19 cellular contexts compared by ENCODE assay signal in the genomic region with DNA sequence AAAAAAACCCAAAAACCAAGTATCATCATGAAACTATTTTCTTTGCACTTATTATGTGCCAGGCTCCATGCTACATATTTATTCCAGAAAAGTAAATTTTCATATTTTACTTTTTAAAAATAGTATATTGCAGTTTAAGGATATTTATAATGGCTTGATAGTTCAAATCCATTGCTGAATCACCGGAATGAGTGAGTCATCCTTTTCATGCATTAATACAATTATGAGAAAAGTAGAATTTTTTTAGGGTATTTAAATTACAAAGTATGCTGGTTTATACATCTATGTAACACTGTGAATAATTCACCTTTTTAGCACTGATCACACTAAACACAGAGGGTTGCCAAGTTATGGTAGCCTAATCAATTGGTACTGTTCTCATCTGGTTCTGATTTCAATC.
"Had no signal": no experiment of that assay in that cellular context is flagged by ENCODE, and none has a peak within 500 bp of the region (broad histone marks: within the 10 kb centered on the region; RNA-seq: fewer than 3 reads in every experiment).

No MANE protein-coding gene starts in this region.

- H3K27me3 ChIP-seq: foreskin keratinocyte, heart right ventricle, left lung, transverse colon had no signal

- H3K4me3 ChIP-seq: heart right ventricle, left lung, lower lobe of right lung, mucosa of descending colon, transverse colon had no signal

- H3K4me1 ChIP-seq: foreskin keratinocyte, heart right ventricle, left lung, lower lobe of right lung, transverse colon had no signal

- H3K27ac ChIP-seq: epithelial cell of prostate, foreskin keratinocyte, heart right ventricle, left lung, lower lobe of right lung, transverse colon had no signal

- H3K9me3 ChIP-seq: left lung, lower lobe of right lung, mucosa of descending colon, transverse colon had no signal

- H3K36me3 ChIP-seq: heart right ventricle, left lung, lower lobe of right lung, transverse colon had no signal

- DNase-seq: activated CD4-positive, alpha-beta T cell treated with anti-CD3 and anti-CD28 coated beads for 36 hours; activated CD4-positive, CD25-positive, alpha-beta regulatory T cell; activated CD8-positive, alpha-beta T cell treated with anti-CD3 and anti-CD28 coated beads, Interleukin-2, amount 10 ng/mL, durations not matched to agents 7 days and 5 days; activated effector memory CD4-positive, alpha-beta T cell treated with Interleukin-2 at 50 U/mL for 16 hours; activated naive CD4-positive, alpha-beta T cell treated with Interleukin-2 at 50 U/mL for 16 hours; activated T-cell treated with anti-CD3 and anti-CD28 coated beads for 4 hours; aorta; endodermal cell; foreskin keratinocyte; heart right ventricle; left lung; lower lobe of right lung; mucosa of descending colon; posterior cingulate gyrus; right cardiac atrium; stimulated activated CD4-positive, alpha-beta T cell treated with anti-CD3 and anti-CD28 coated beads, Interleukin-15, amount 100 ng/mL, for 24 hours; stimulated activated naive CD4-positive, alpha-beta T cell; transverse colon had no signal
